Comparison of ENCODE assay signal across 34 cellular contexts in the genomic region with DNA sequence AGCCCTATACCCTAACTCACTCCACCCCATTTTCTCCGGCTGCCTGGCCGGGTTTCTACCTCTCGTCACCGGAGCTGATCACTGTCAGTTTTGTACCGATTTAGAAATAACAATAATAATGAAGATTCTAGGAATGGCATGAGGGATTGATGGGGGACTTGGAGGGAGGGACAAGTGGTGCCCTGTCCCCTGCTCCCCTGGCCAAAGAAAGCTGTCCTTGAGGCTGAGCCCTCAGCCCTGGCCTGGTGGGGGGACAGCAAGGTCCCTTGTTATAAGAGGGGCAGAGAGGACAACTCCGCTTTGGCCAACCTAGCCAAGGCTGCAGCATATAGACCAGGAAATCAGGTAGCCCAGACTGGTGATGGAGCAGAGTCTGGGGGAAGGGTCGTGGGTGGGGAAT. TPM values are rescaled to one million over a fixed set of nuclear protein-coding genes. Genes with fewer than 3 reads are reported as not detected.
"Had no signal": no experiment of that assay in that cellular context is flagged by ENCODE, and none has a peak within 500 bp of the region (broad histone marks: within the 10 kb centered on the region; RNA-seq: fewer than 3 reads in every experiment).

No MANE protein-coding gene starts in this region.

- H3K27ac Mint-ChIP-seq: activated CD4-positive, alpha-beta memory T cell treated with anti-CD3 and anti-CD28 coated beads for 36 hours; activated naive CD8-positive, alpha-beta T cell treated with anti-CD3 and anti-CD28 coated beads for 36 hours; activated T-helper 17 cell treated with anti-CD3 and anti-CD28 coated beads, Interleukin-2, amount 50 U/mL, for 72 hours; T-helper 2 cell treated with Interferon-gamma antibody and Interleukin-4, amounts not matched to agents 5 μg/mL and 100 μg/mL, for 36 hours had no signal

- H3K36me3 Mint-ChIP-seq: activated CD4-positive, alpha-beta memory T cell treated with anti-CD3 and anti-CD28 coated beads for 36 hours; activated naive CD8-positive, alpha-beta T cell treated with anti-CD3 and anti-CD28 coated beads for 36 hours had no signal

- ATAC-seq: activated T-helper 17 cell treated with anti-CD3 and anti-CD28 coated beads, Interleukin-2, amount 50 U/mL, for 72 hours; Panc1 had no signal

- H3K27ac ChIP-seq: brain microvascular endothelial cell, SJCRH30, SK-N-MC had no signal

- H3K4me1 ChIP-seq: SJCRH30 had no signal

- H3K9me3 ChIP-seq: SJCRH30 had no signal

- H3K4me3 ChIP-seq: SJCRH30, SK-N-MC had no signal

- H3K36me3 ChIP-seq: brain microvascular endothelial cell, SJCRH30 had no signal

- H3K4me3 Mint-ChIP-seq: activated CD4-positive, alpha-beta memory T cell treated with anti-CD3 and anti-CD28 coated beads for 36 hours; activated naive CD8-positive, alpha-beta T cell treated with anti-CD3 and anti-CD28 coated beads for 36 hours; T-helper 2 cell treated with Interferon-gamma antibody and Interleukin-4, amounts not matched to agents 5 μg/mL and 100 μg/mL, for 36 hours had no signal

- H3K9me3 Mint-ChIP-seq: activated CD4-positive, alpha-beta memory T cell treated with anti-CD3 and anti-CD28 coated beads for 36 hours; activated naive CD8-positive, alpha-beta T cell treated with anti-CD3 and anti-CD28 coated beads for 36 hours; activated T-helper 17 cell treated with anti-CD3 and anti-CD28 coated beads, Interleukin-2, amount 50 U/mL, for 72 hours; T-helper 2 cell treated with Interferon-gamma antibody and Interleukin-4, amounts not matched to agents 5 μg/mL and 100 μg/mL, for 36 hours had no signal

- DNase-seq: activated CD4-positive, alpha-beta memory T cell treated with anti-CD3 and anti-CD28 coated beads for 36 hours; activated CD4-positive, alpha-beta T cell treated with anti-CD3 and anti-CD28 coated beads for 4 hours; activated CD4-positive, alpha-beta T cell treated with anti-CD3 and anti-CD28 coated beads, Interleukin-2, amount 50 U/mL, for 1 hour; activated CD4-positive, CD25-positive, alpha-beta regulatory T cell treated with anti-CD3 and anti-CD28 coated beads, Interleukin-2, amount 50 U/mL, for 72 hours; activated CD8-positive, alpha-beta memory T cell treated with anti-CD3 and anti-CD28 coated beads, Interleukin-2, amount 50 U/mL, for 4 hours; activated effector memory CD4-positive, alpha-beta T cell treated with anti-CD3 and anti-CD28 coated beads, Interleukin-2, amount 50 U/mL, for 16 hours; activated naive CD4-positive, alpha-beta T cell; activated naive CD4-positive, alpha-beta T cell treated with anti-CD3 and anti-CD28 coated beads, Interleukin-2, amount 50 U/mL, for 16 hours; activated naive CD8-positive, alpha-beta T cell treated with anti-CD3 and anti-CD28 coated beads for 36 hours; activated T-cell treated with anti-CD3 and anti-CD28 coated beads for 4 hours; amniotic stem cell; aorta; brain microvascular endothelial cell; Karpas-422; KBM-7; NCI-H1105; NCI-H1417 treated with DMSO at 0.1 percent for 48 hours; NCI-H187 treated with DMSO at 0.1 percent for 48 hours; NCI-H2081; NCI-H2171 treated with DMSO at 0.1 percent for 48 hours; NCI-H2227 treated with DMSO at 0.1 percent for 48 hours; NCI-H446; NCI-H524; NCI-H69; NCI-H82; SHP77; SJCRH30 had no signal

RNA-seq across cellular contexts. Expression of gene GAS2L2, which starts 10.5 kb away (rescaled TPM):
- total RNA-seq: activated CD4-positive, alpha-beta memory T cell treated with anti-CD3 and anti-CD28 coated beads for 36 hours; activated T-helper 17 cell treated with anti-CD3 and anti-CD28 coated beads, Interleukin-2, amount 50 U/mL, for 72 hours; aorta; RPMI7951; SJCRH30; T-helper 1 cell treated with Interleukin-12 subunit alpha and Interleukin-12 subunit beta and Interleukin-4 antibody, amounts not matched to agents 30 ng/mL and 1 ng/mL, for 36 hours had no signal

RNA-seq across cellular contexts. Expression of gene C17orf50, which starts 18.2 kb away (rescaled TPM):
- total RNA-seq: activated CD4-positive, alpha-beta memory T cell treated with anti-CD3 and anti-CD28 coated beads for 36 hours; activated naive CD8-positive, alpha-beta T cell treated with anti-CD3 and anti-CD28 coated beads for 36 hours; activated T-helper 17 cell treated with anti-CD3 and anti-CD28 coated beads, Interleukin-2, amount 50 U/mL, for 72 hours; aorta; MCF 10A; RPMI7951; SJCRH30; T-helper 1 cell treated with Interleukin-12 subunit alpha and Interleukin-12 subunit beta and Interleukin-4 antibody, amounts not matched to agents 30 ng/mL and 1 ng/mL, for 36 hours had no signal

RNA-seq across cellular contexts. Expression of gene MMP28, which starts 52.9 kb away (rescaled TPM):
- total RNA-seq: activated CD4-positive, alpha-beta memory T cell treated with anti-CD3 and anti-CD28 coated beads for 36 hours; activated T-helper 17 cell treated with anti-CD3 and anti-CD28 coated beads, Interleukin-2, amount 50 U/mL, for 72 hours; RPMI7951; SJCRH30; T-helper 1 cell treated with Interleukin-12 subunit alpha and Interleukin-12 subunit beta and Interleukin-4 antibody, amounts not matched to agents 30 ng/mL and 1 ng/mL, for 36 hours had no signal
